ENCODE assay signal across 1 cellular context in genomic region chr6:150271501-150272263, GRCh38.
TF ChIP-seq lines count a peak whose summit lies in the region.

No MANE protein-coding gene starts in this region.

TF ChIP-seq in K562, 482 proteins besides CTCF, POLR2A, EP300 and RAD21 (continued from another document and continues in another):
- TF ChIP-seq, protein P1, sequence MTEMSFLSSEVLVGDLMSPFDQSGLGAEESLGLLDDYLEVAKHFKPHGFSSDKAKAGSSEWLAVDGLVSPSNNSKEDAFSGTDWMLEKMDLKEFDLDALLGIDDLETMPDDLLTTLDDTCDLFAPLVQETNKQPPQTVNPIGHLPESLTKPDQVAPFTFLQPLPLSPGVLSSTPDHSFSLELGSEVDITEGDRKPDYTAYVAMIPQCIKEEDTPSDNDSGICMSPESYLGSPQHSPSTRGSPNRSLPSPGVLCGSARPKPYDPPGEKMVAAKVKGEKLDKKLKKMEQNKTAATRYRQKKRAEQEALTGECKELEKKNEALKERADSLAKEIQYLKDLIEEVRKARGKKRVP (CRISPR knock-in tag; IDR thresholded peaks at IDR 0.05), result peak; percentile 39; the same call in 1 of the 2 replicates
- TF ChIP-seq TAF1 (IDR thresholded peaks at IDR 0.05; ENCODE audit: control insufficient read depth, extremely low read depth, insufficient read depth, low read length, severe bottlenecking) (peak; percentile 47), ZNF75A (CRISPR knock-in tag; IDR thresholded peaks at IDR 0.05) (no peak), ZC3H11A (IDR thresholded peaks at IDR 0.05; ENCODE audit: low read depth, low read length) (0 out of 2 replicates have a peak, but pooled peaks have one; percentile 44), ZBTB33 (CRISPR knock-in tag; IDR thresholded peaks at IDR 0.05) (peak; percentile 65), TCF3 (CRISPR knock-in tag; IDR thresholded peaks at IDR 0.05) (peak; percentile 94), NRF1 (conservative IDR thresholded peaks at IDR 0.05 in 1 of 2, IDR thresholded peaks at IDR 0.05 in 1 of 2) (0 out of 4 replicates have a peak, but pooled peaks have one; percentile 13 to 19), HEY1 (CRISPR knock-in tag; IDR thresholded peaks at IDR 0.05; ENCODE audit: borderline replicate concordance) (peak; percentile 90; the same call in 1 of the 2 replicates), PHF8 (IDR thresholded peaks at IDR 0.05; ENCODE audit: borderline replicate concordance, low read length) (no peak), LEF1 (IDR thresholded peaks at IDR 0.05) (peak; percentile 97), GABPA (tag; conservative IDR thresholded peaks at IDR 0.05; ENCODE audit: low read depth) (no peak; the same call in 1 of the 2 replicates), JUND (IDR thresholded peaks at IDR 0.05; ENCODE audit: borderline replicate concordance, low read depth, low read length) (peak; percentile 97), JUND (tag; IDR thresholded peaks at IDR 0.05; ENCODE audit: borderline replicate concordance, low read depth, low read length) (peak; percentile 94; the same call in 2 of the 3 replicates), NFIC (IDR thresholded peaks at IDR 0.05) (peak; percentile 87), SMARCA5 (IDR thresholded peaks at IDR 0.05) (peak; percentile 55; the same call in 1 of the 2 replicates), AFF4 (CRISPR knock-in tag; IDR thresholded peaks at IDR 0.05) (peak; percentile 54; the same call in 1 of the 2 replicates), NCOA1 (IDR thresholded peaks at IDR 0.05; ENCODE audit: low read depth) (peak; percentile 93), NCOR1 (IDR thresholded peaks at IDR 0.05) (peak; percentile 97), RNF2 (IDR thresholded peaks at IDR 0.05) (peak; percentile 96), ZNF584 (CRISPR knock-in tag; IDR thresholded peaks at IDR 0.05; ENCODE audit: low read depth) (peak; percentile 61), ARID1B (IDR thresholded peaks at IDR 0.05) (peak; percentile 98), ESRRA (IDR thresholded peaks at IDR 0.05; ENCODE audit: borderline replicate concordance, low read depth) (peak; percentile 96; the same call in 1 of the 2 replicates), TCFL5 (CRISPR knock-in tag; conservative IDR thresholded peaks at IDR 0.05) (peak; percentile 23; the same call in 1 of the 2 replicates), YY1 (IDR thresholded peaks at IDR 0.05; ENCODE audit: borderline replicate concordance in 1 of 3, control insufficient read depth in 1 of 3, extremely low read depth in 1 of 3, insufficient read depth in 3 of 3, insufficient read length in 1 of 3, insufficient replicate concordance in 2 of 3, low read depth in 1 of 3, low read length in 2 of 3) (peak in 2 of 3 experiments; percentile 31 to 78), CXXC5 (CRISPR knock-in tag; IDR thresholded peaks at IDR 0.05) (peak; percentile 54)
- TF ChIP-seq, protein P2, sequence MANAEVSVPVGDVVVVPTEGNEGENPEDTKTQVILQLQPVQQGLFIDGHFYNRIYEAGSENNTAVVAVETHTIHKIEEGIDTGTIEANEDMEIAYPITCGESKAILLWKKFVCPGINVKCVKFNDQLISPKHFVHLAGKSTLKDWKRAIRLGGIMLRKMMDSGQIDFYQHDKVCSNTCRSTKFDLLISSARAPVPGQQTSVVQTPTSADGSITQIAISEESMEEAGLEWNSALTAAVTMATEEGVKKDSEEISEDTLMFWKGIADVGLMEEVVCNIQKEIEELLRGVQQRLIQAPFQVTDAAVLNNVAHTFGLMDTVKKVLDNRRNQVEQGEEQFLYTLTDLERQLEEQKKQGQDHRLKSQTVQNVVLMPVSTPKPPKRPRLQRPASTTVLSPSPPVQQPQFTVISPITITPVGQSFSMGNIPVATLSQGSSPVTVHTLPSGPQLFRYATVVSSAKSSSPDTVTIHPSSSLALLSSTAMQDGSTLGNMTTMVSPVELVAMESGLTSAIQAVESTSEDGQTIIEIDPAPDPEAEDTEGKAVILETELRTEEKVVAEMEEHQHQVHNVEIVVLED (CRISPR knock-in tag; IDR thresholded peaks at IDR 0.05), result peak; percentile 28
- TF ChIP-seq, protein P3, sequence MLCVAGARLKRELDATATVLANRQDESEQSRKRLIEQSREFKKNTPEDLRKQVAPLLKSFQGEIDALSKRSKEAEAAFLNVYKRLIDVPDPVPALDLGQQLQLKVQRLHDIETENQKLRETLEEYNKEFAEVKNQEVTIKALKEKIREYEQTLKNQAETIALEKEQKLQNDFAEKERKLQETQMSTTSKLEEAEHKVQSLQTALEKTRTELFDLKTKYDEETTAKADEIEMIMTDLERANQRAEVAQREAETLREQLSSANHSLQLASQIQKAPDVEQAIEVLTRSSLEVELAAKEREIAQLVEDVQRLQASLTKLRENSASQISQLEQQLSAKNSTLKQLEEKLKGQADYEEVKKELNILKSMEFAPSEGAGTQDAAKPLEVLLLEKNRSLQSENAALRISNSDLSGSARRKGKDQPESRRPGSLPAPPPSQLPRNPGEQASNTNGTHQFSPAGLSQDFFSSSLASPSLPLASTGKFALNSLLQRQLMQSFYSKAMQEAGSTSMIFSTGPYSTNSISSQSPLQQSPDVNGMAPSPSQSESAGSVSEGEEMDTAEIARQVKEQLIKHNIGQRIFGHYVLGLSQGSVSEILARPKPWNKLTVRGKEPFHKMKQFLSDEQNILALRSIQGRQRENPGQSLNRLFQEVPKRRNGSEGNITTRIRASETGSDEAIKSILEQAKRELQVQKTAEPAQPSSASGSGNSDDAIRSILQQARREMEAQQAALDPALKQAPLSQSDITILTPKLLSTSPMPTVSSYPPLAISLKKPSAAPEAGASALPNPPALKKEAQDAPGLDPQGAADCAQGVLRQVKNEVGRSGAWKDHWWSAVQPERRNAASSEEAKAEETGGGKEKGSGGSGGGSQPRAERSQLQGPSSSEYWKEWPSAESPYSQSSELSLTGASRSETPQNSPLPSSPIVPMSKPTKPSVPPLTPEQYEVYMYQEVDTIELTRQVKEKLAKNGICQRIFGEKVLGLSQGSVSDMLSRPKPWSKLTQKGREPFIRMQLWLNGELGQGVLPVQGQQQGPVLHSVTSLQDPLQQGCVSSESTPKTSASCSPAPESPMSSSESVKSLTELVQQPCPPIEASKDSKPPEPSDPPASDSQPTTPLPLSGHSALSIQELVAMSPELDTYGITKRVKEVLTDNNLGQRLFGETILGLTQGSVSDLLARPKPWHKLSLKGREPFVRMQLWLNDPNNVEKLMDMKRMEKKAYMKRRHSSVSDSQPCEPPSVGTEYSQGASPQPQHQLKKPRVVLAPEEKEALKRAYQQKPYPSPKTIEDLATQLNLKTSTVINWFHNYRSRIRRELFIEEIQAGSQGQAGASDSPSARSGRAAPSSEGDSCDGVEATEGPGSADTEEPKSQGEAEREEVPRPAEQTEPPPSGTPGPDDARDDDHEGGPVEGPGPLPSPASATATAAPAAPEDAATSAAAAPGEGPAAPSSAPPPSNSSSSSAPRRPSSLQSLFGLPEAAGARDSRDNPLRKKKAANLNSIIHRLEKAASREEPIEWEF (CRISPR knock-in tag; IDR thresholded peaks at IDR 0.05), result peak; percentile 30
- TF ChIP-seq, protein P4, sequence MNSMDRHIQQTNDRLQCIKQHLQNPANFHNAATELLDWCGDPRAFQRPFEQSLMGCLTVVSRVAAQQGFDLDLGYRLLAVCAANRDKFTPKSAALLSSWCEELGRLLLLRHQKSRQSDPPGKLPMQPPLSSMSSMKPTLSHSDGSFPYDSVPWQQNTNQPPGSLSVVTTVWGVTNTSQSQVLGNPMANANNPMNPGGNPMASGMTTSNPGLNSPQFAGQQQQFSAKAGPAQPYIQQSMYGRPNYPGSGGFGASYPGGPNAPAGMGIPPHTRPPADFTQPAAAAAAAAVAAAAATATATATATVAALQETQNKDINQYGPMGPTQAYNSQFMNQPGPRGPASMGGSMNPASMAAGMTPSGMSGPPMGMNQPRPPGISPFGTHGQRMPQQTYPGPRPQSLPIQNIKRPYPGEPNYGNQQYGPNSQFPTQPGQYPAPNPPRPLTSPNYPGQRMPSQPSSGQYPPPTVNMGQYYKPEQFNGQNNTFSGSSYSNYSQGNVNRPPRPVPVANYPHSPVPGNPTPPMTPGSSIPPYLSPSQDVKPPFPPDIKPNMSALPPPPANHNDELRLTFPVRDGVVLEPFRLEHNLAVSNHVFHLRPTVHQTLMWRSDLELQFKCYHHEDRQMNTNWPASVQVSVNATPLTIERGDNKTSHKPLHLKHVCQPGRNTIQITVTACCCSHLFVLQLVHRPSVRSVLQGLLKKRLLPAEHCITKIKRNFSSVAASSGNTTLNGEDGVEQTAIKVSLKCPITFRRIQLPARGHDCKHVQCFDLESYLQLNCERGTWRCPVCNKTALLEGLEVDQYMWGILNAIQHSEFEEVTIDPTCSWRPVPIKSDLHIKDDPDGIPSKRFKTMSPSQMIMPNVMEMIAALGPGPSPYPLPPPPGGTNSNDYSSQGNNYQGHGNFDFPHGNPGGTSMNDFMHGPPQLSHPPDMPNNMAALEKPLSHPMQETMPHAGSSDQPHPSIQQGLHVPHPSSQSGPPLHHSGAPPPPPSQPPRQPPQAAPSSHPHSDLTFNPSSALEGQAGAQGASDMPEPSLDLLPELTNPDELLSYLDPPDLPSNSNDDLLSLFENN (IDR thresholded peaks at IDR 0.05; ENCODE audit: low read depth in 2 of 2, low read length in 2 of 2), result peak in 1 of 2 experiments; percentile 99; a peak in 2 of 4 replicates
